In the genomic region with DNA sequence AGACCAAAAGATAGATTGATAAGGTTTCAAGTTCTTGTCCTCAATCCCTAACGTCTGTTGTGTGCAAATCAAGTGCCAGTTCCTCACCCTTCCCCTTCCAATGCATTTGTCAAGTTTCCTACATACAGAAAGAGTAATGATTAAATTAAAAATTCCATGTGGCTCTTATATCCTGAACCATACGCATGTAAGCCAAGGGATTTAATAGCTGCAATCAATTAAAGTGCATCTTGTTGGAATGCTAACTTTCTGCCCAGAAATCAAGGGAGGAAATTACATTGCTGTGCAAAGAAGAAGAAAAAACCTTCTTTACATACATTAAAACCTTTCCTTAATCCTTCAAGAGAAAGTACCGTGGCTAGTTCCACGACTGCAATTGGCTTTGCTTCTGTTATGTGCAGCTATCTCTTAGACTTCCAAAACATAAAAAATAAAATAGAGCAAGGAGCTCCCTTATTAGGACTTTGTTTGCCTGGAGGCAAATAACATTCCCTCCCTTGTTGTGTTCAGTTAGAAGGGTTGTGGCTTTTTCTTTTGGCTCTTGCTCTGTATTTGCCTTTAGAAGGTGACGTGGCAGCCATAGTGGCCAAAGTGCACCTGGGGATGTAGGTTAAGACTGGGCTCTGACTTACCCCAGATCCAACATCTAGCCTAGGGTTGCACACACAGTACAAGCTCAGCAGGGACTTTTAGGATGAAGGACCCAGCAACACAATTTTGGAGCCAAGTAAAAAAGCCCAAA, we compare ENCODE assay signal across 22 cellular contexts.
DNase-seq lines count a peak whose midpoint lies in the region; ATAC-seq and TF ChIP-seq lines count a peak whose summit lies in the region.
"Had no signal": no experiment of that assay in that cellular context is flagged by ENCODE, and none has a peak within 500 bp of the region (broad histone marks: within the 10 kb centered on the region; RNA-seq: fewer than 3 reads in every experiment).

No MANE protein-coding gene starts in this region.

- H3K4ac ChIP-seq in IMR-90 (ENCODE audit: low read depth, low read length): 0 out of 2 replicates have a peak overlapping the region, but pooled peaks have one; percentile 8

- TF ChIP-seq CTCF in IMR-90 (conservative IDR thresholded peaks at IDR 0.05; ENCODE audit: low read depth, low read length) (no peak), coronary artery (IDR thresholded peaks at IDR 0.05) (no peak), liver (IDR thresholded peaks at IDR 0.05; ENCODE audit: low read depth, low read length, missing input control) (no peak), thoracic aorta (IDR thresholded peaks at IDR 0.05) (no peak), upper lobe of left lung (IDR thresholded peaks at IDR 0.05) (no peak)

- H3K9me3 ChIP-seq in IMR-90 (ENCODE audit: control insufficient read depth, insufficient read depth, low read length): no peaks in the 10 kb centered on the region
- H3K9me3 ChIP-seq in liver (ENCODE audit: control insufficient read depth in 4 of 4, low read length in 3 of 4): no peaks in the 10 kb centered on the region
- H3K9me3 ChIP-seq in thoracic aorta: no peaks in the 10 kb centered on the region
- no peaks in the 10 kb centered on the region for H3K9me3 ChIP-seq in upper lobe of left lung
- H3K9me3 ChIP-seq: right atrium auricular region, upper lobe of right lung had no signal

- no peak overlapping the region for H2BK5ac ChIP-seq in IMR-90 (ENCODE audit: low read depth, low read length, poor library complexity, severe bottlenecking)

- WGBS in IMR-90 (ENCODE audit: extremely low coverage in 2 of 2, insufficient read length in 1 of 2), 2 experiments: no CpG with 5 or more reads among the region's 5 CpGs
- 73% methylated on average over 5 of the region's 5 CpGs for WGBS in liver
- WGBS in upper lobe of left lung, 2 donors: 72 to 77% methylated on average over 5 of the region's 5 CpGs

- H3K56ac ChIP-seq in IMR-90 (ENCODE audit: extremely low read depth, insufficient read depth, low read length): no peak overlapping the region

- H3K4me3 ChIP-seq in IMR-90 (ENCODE audit: insufficient read depth, low read depth, low read length) (no peak overlapping the region), coronary artery (no peak overlapping the region), liver (ENCODE audit: low read depth in 1 of 3, low read length in 3 of 3) (no peak overlapping the region), thoracic aorta (no peak overlapping the region), upper lobe of left lung (no peak overlapping the region)
- H3K4me3 ChIP-seq: right atrium auricular region, upper lobe of right lung had no signal

- H3K14ac ChIP-seq in IMR-90 (replicated peaks; ENCODE audit: low read depth, low read length): 0 out of 2 replicates have a peak overlapping the region, but pooled peaks have one; percentile 45

- dilution Hi-C loops in IMR-90 (cut with HindIII; ENCODE audit: low sequenced_read_pairs, unreplicated experiment): no loop called here

- H2BK120ac ChIP-seq in IMR-90 (ENCODE audit: low read depth, low read length): peak overlapping the region; percentile 30

- no peak overlapping the region; the same call in 2 of the 3 replicates for H2BK15ac ChIP-seq in IMR-90 (ENCODE audit: low read depth, low read length)

- POLR2A ChIA-PET in IMR-90 (lab: Charles Lee; ENCODE audit: unreplicated experiment): no interaction called here

- BruUV-seq in IMR-90 (replicated peaks; lab: Mats Ljungman, UMichigan): no TSS peak

- H4K20me1 ChIP-seq in IMR-90 (ENCODE audit: insufficient read depth, low read length): no peaks in the 10 kb centered on the region

- no peak overlapping the region for H2AK5ac ChIP-seq in IMR-90 (ENCODE audit: low read depth, low read length)

- 0 out of 2 replicates have a peak overlapping the region, but pooled peaks have one; percentile 1 for H3K18ac ChIP-seq in IMR-90 (ENCODE audit: low read depth, low read length)

- DNase-seq in IMR-90: no peak
- DNase-seq in coronary artery (ENCODE audit: low spot score): no peak
- DNase-seq in thoracic aorta (ENCODE audit: low spot score): no peak
- DNase-seq in GF-D8 (lab: John Stamatoyannopoulos, UW): no peak
- DNase-seq in upper lobe of left lung: no peak
- DNase-seq: activated CD4-positive, alpha-beta T cell treated with anti-CD3 and anti-CD28 coated beads for 4 hours; activated naive CD4-positive, alpha-beta T cell treated with anti-CD3 and anti-CD28 coated beads for 36 hours; activated T-cell treated with anti-CD3 and anti-CD28 coated beads, Interleukin-2, amount 50 U/mL, for 72 hours; amygdala; caudate nucleus; HCEC 1CT; natural killer cell; NCI-H187; SIG-M5; T-helper 1 cell; upper lobe of right lung had no signal

- no peak overlapping the region for H2AFZ ChIP-seq in IMR-90 (replicated peaks; ENCODE audit: low read length, poor library complexity)

- intact Hi-C loops in IMR-90 (cut with micrococcal nuclease): no loop called here

- H4K5ac ChIP-seq in IMR-90 (ENCODE audit: low read depth, low read length): no peak overlapping the region

- no peaks in the 10 kb centered on the region for H3K27me3 ChIP-seq in IMR-90 (ENCODE audit: control insufficient read depth, insufficient read depth, low read length)
- peaks cover 0 to 3% (median 0%) of the 10 kb centered on the region in 4 donors for H3K27me3 ChIP-seq in liver (ENCODE audit: control insufficient read depth in 4 of 4, insufficient read depth in 4 of 4, low read length in 3 of 4)
- no peaks in the 10 kb centered on the region for H3K27me3 ChIP-seq in thoracic aorta (replicated peaks; ENCODE audit: insufficient read depth)
- H3K27me3 ChIP-seq in upper lobe of left lung: no peaks in the 10 kb centered on the region
- H3K27me3 ChIP-seq: right atrium auricular region, upper lobe of right lung had no signal

- H2BK20ac ChIP-seq in IMR-90 (ENCODE audit: low read depth, low read length): 0 out of 2 replicates have a peak overlapping the region, but pooled peaks have one; percentile 54

- H3K79me1 ChIP-seq in IMR-90 (ENCODE audit: low read depth in 1 of 2, low read length in 2 of 2): peaks cover 7 to 56% of the 10 kb centered on the region in 2 experiments; a peak in 3 of 4 replicates

- CTCF ChIA-PET in IMR-90 (lab: Yijun Ruan, JAX): no interaction called here

- H4K91ac ChIP-seq in IMR-90 (ENCODE audit: insufficient read depth, low read depth, low read length): peak overlapping the region; percentile 17; the same call in 1 of the 2 replicates

- no peak overlapping the region for H2AK9ac ChIP-seq in IMR-90 (replicated peaks; ENCODE audit: low read depth, low read length, poor library complexity)

- H3K27ac ChIP-seq in IMR-90 (ENCODE audit: insufficient read depth, low read length) (no peak overlapping the region), coronary artery (peak overlapping the region; percentile 51 to 73), liver (ENCODE audit: low read depth in 1 of 2, low read length in 2 of 2) (no peak overlapping the region), thoracic aorta (peak overlapping the region; percentile 73 to 97), upper lobe of left lung (no peak overlapping the region)
- H3K27ac ChIP-seq: C4-2B, epithelial cell of prostate, upper lobe of right lung had no signal

- H3K36me3 ChIP-seq in IMR-90 (ENCODE audit: control insufficient read depth, insufficient read depth, low read length) (peaks cover 47% of the 10 kb centered on the region), liver (ENCODE audit: control insufficient read depth in 4 of 4, insufficient read depth in 3 of 4, low read depth in 1 of 4, low read length in 3 of 4) (no peaks in the 10 kb centered on the region), thoracic aorta (no peaks in the 10 kb centered on the region), upper lobe of left lung (no peaks in the 10 kb centered on the region)
- H3K36me3 ChIP-seq: right atrium auricular region, upper lobe of right lung had no signal

- H4K8ac ChIP-seq in IMR-90 (ENCODE audit: low read depth in 2 of 2, low read length in 2 of 2): peak overlapping the region in 1 of 2 experiments; percentile 6; a peak in 1 of 4 replicates

- H3K23ac ChIP-seq in IMR-90 (ENCODE audit: low read depth, low read length): 0 out of 2 replicates have a peak overlapping the region, but pooled peaks have one; percentile 27

- H3K9me1 ChIP-seq in IMR-90 (ENCODE audit: insufficient read depth, low read length): peaks cover 38% of the 10 kb centered on the region

- H3K4me1 ChIP-seq in IMR-90 (ENCODE audit: control insufficient read depth, insufficient read depth, low read length): peaks cover 11% of the 10 kb centered on the region
- H3K4me1 ChIP-seq in liver (ENCODE audit: control insufficient read depth in 4 of 4, insufficient read depth in 4 of 4, low read length in 3 of 4): peaks cover 0 to 4% (median 0%) of the 10 kb centered on the region in 4 donors
- peaks cover 74 to 100% of the 10 kb centered on the region in 2 donors for H3K4me1 ChIP-seq in thoracic aorta (ENCODE audit: control insufficient read depth in 1 of 2, low read depth in 2 of 2)
- peaks cover 3 to 21% (median 9%) of the 10 kb centered on the region in 4 donors for H3K4me1 ChIP-seq in upper lobe of left lung

- ATAC-seq in IMR-90 (ENCODE audit: low read depth) (no peak), thoracic aorta (ENCODE audit: insufficient number of reproducible peaks, low FRiP score, low read depth) (no peak), GM21619 (IDR thresholded peaks at IDR 0.05; ENCODE audit: unreplicated experiment) (no peak), upper lobe of left lung (ENCODE audit: low FRiP score in 2 of 2) (no peak), GM19351 (IDR thresholded peaks at IDR 0.05; ENCODE audit: unreplicated experiment) (no peak)
- ATAC-seq: activated T-cell treated with anti-CD3 and anti-CD28 coated beads, Interleukin-2, amount 50 U/mL, for 72 hours; natural killer cell; upper lobe of right lung had no signal

- TF ChIP-seq EP300 in upper lobe of left lung (IDR thresholded peaks at IDR 0.05): no peak

- H3K9ac ChIP-seq in IMR-90 (ENCODE audit: low read depth, low read length) (no peak overlapping the region), liver (ENCODE audit: low read depth in 1 of 2, low read length in 2 of 2) (no peak overlapping the region)

- no peak for TF ChIP-seq RAD21 in IMR-90 (IDR thresholded peaks at IDR 0.05; ENCODE audit: low read length)
- no peak for TF ChIP-seq RAD21 in liver (IDR thresholded peaks at IDR 0.05)

- in situ Hi-C loops in IMR-90 (cut with MboI; ENCODE audit: low sequenced_read_pairs): loop anchor here (10.0 kb wide), 1 partner anchor 156 kb away; the partner anchor contains the start of gene ANTXR1

- TF ChIP-seq POLR2A in IMR-90 (IDR thresholded peaks at IDR 0.05; ENCODE audit: low read depth, low read length) (no peak), upper lobe of left lung (IDR thresholded peaks at IDR 0.05) (no peak)

- no peak overlapping the region for H3K4me2 ChIP-seq in IMR-90 (ENCODE audit: low read depth, low read length)

TF ChIP-seq in IMR-90, 13 proteins besides CTCF, POLR2A, EP300 and RAD21 (continues in another document):
- TF ChIP-seq CEBPB (IDR thresholded peaks at IDR 0.05; ENCODE audit: low read depth, low read length) (no peak), NFE2L2 (IDR thresholded peaks at IDR 0.05; ENCODE audit: low read depth, low read length) (no peak), MAFK (IDR thresholded peaks at IDR 0.05; ENCODE audit: low read depth, low read length) (no peak)

TF ChIP-seq in liver, 16 proteins besides CTCF, POLR2A, EP300 and RAD21 (continues in another document):
- TF ChIP-seq NR2F2 (IDR thresholded peaks at IDR 0.05) (no peak), SP1 (IDR thresholded peaks at IDR 0.05) (peak; percentile 61), FOXA1 (IDR thresholded peaks at IDR 0.05) (no peak), FOXA2 (IDR thresholded peaks at IDR 0.05) (no peak)

Comparison
In these comparisons a context has a peak if more than half of its experiments do, and no peak if none do; other contexts are left out.
1. H3K27ac ChIP-seq: peak in coronary artery (2 of 2) and thoracic aorta (2 of 2); none in IMR-90 (single experiment), liver (0 of 2) and upper lobe of left lung (0 of 4).